ENCODE assay signal across 23 cellular contexts in genomic region chr20:38497246-38497645, GRCh38. TPM values are rescaled to one million over a fixed set of nuclear protein-coding genes. Genes with fewer than 3 reads are reported as not detected.
DNase-seq lines count a peak whose midpoint lies in the region; ATAC-seq, FAIRE-seq and TF ChIP-seq lines count a peak whose summit lies in the region.
"Had no signal": no experiment of that assay in that cellular context is flagged by ENCODE, and none has a peak within 500 bp of the region (broad histone marks: within the 10 kb centered on the region; RNA-seq: fewer than 3 reads in every experiment).

No MANE protein-coding gene starts in this region.

- H3K27me3 ChIP-seq in SJSA1 (replicated peaks) (no peaks in the 10 kb centered on the region), breast epithelium (no peaks in the 10 kb centered on the region)

- TF ChIP-seq POLR2A in breast epithelium (IDR thresholded peaks at IDR 0.05) = no peak

- H3K36me3 ChIP-seq in SJSA1 (peaks cover 70% of the 10 kb centered on the region), breast epithelium (no peaks in the 10 kb centered on the region)

- FAIRE-seq in GM19239 (lab: Jason Lieb, UNC) = peak; percentile 33
- FAIRE-seq: A204.1, GM12891 had no signal

- no peak overlapping the region for H3K4me3 ChIP-seq in SJSA1
- H3K4me3 ChIP-seq in choroid plexus epithelial cell (ENCODE audit: low read depth, low read length) = no peak overlapping the region
- H3K4me3 ChIP-seq in breast epithelium = no peak overlapping the region
- H3K4me3 ChIP-seq: GM23248 had no signal

- H3K4me1 ChIP-seq in SJSA1 (replicated peaks) = peaks cover 17% of the 10 kb centered on the region
- no peaks in the 10 kb centered on the region for H3K4me1 ChIP-seq in breast epithelium

- DNase-seq in GM19239 (ENCODE audit: insufficient read length, low spot score) (no peak), SJSA1 (ENCODE audit: low read depth in 1 of 2, low spot score in 2 of 2) (peak; percentile 67 to 75), choroid plexus epithelial cell (ENCODE audit: low read depth) (peak; percentile 61), renal cortical epithelial cell (ENCODE audit: low read depth) (peak; percentile 6), NCI-H82 treated with DMSO at 0.1 percent for 48 hours (lab: John Stamatoyannopoulos, UW; ENCODE audit: unreplicated experiment) (no peak), breast epithelium (ENCODE audit: low spot score in 2 of 2) (no peak)
- DNase-seq: COR-L47; DMS79; GM23248; H9; KG1; NCI-H1048; NCI-H1417 treated with DMSO at 0.1 percent for 48 hours; NCI-H187; NCI-H446 treated with DMSO at 0.1 percent for 48 hours; NK-92 treated with Interleukin-12 subunit alpha and Interleukin-12 subunit beta, amount 100 ng/mL, for 24 hours; SIG-M5 had no signal

- intact Hi-C loops in breast epithelium (cut with DNase I; ENCODE audit: low total_unique reads) = no loop called here

- H3K27ac ChIP-seq in SJSA1 (peak overlapping the region; percentile 22; the same call in 1 of the 2 replicates), breast epithelium (no peak overlapping the region)
- H3K27ac ChIP-seq: GM23248, HL-60 had no signal

- TF ChIP-seq CTCF in choroid plexus epithelial cell (conservative IDR thresholded peaks at IDR 0.05; ENCODE audit: low read depth, low read length) (no peak), breast epithelium (IDR thresholded peaks at IDR 0.05) (no peak)

- no peak for ATAC-seq in HG02852 (IDR thresholded peaks at IDR 0.05; ENCODE audit: unreplicated experiment)
- ATAC-seq: Panc1, SK-N-SH treated with all-trans-retinoic acid at 6 μM for 48 hours had no signal

- no peaks in the 10 kb centered on the region for H3K9me3 ChIP-seq in SJSA1 (replicated peaks)
- H3K9me3 ChIP-seq in breast epithelium = no peaks in the 10 kb centered on the region

RNA-seq across cellular contexts. Expression of gene RALGAPB, which starts 24.6 kb away (rescaled TPM):
- 17.6 and 21.9 TPM in 2 replicates for total RNA-seq in SJSA1 (2014; rRNA removed; shearing (Covaris generic))
- total RNA-seq in renal cortical epithelial cell (23.3 and 48.4 TPM in 2 replicates), breast epithelium (10 to 100 TPM; 32.8 to 73.6 (median 58.0) TPM)

Comparison
In these comparisons a context has a peak if more than half of its experiments do, and no peak if none do; other contexts are left out.
1. DNase-seq: peak in SJSA1 (2 of 2), choroid plexus epithelial cell (single experiment) and renal cortical epithelial cell (single experiment); none in GM19239 (single experiment), NCI-H82 treated with DMSO at 0.1 percent for 48 hours (single experiment) and breast epithelium (0 of 2).